21 cellular contexts compared by ENCODE assay signal in the genomic region with DNA sequence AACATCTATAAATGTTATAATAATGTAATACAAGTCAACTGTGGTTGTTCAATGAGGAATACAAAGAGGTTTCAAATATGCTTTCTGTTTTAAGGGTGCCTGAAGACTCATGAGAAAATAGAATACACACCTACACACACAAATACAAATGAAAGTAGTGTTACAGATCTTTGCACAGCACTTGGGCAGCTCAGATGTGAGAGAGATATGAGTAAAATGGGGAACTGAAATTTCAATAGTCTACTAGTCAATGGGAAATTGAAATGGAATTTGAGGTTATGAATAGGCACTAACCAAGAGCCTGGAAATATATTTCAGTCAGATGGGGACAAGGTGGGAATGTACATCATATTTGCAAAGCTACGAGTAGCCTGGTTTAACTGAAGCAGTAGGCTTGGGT.
A peak's percentile ranks its signal among the peaks of the same experiment; 100 is the strongest.
DNase-seq lines count a peak whose midpoint lies in the region; ATAC-seq, FAIRE-seq and TF ChIP-seq lines count a peak whose summit lies in the region.
"Had no signal": no experiment of that assay in that cellular context is flagged by ENCODE, and none has a peak within 500 bp of the region (broad histone marks: within the 10 kb centered on the region; RNA-seq: fewer than 3 reads in every experiment).

No MANE protein-coding gene starts in this region.

- no peaks in the 10 kb centered on the region for H3K9me3 ChIP-seq in PC-3 (ENCODE audit: low read length)

- peak; percentile 53 for ATAC-seq in GM19328 (IDR thresholded peaks at IDR 0.05; ENCODE audit: unreplicated experiment)
- ATAC-seq in HG02763 (IDR thresholded peaks at IDR 0.05; ENCODE audit: unreplicated experiment): peak; percentile 70
- ATAC-seq in HG03442 (IDR thresholded peaks at IDR 0.05; ENCODE audit: unreplicated experiment): peak; percentile 91
- no peak for ATAC-seq in PC-3
- ATAC-seq: activated CD4-positive, CD25-positive, alpha-beta regulatory T cell treated with anti-CD3 and anti-CD28 coated beads, Interleukin-2, amount 50 U/mL, for 24 hours; HCT116; K562 had no signal

- BruUV-seq in PC-3 (replicated peaks; lab: Mats Ljungman, UMichigan): no TSS peak

- no peaks in the 10 kb centered on the region for H3K27me3 ChIP-seq in PC-3 (ENCODE audit: low read length)

- H3K79me2 ChIP-seq in PC-3 (ENCODE audit: low read length): no peaks in the 10 kb centered on the region

- FAIRE-seq in GM12891 (lab: Jason Lieb, UNC): no peak
- FAIRE-seq: islet of Langerhans, K562 had no signal

- H2AFZ ChIP-seq in PC-3 (ENCODE audit: low read length): no peak overlapping the region

- no peaks in the 10 kb centered on the region for H3K4me1 ChIP-seq in PC-3 (ENCODE audit: insufficient read depth, low read length)

- no peaks in the 10 kb centered on the region for H3K9me2 ChIP-seq in PC-3 (replicated peaks; ENCODE audit: low read length)

- intact Hi-C loops in PC-3 (cut with micrococcal nuclease): no loop called here

- H3K4me2 ChIP-seq in PC-3 (ENCODE audit: low read length): no peak overlapping the region

- no peaks in the 10 kb centered on the region for H3F3A ChIP-seq in PC-3 (ENCODE audit: low read length, unreplicated experiment)

- no peak overlapping the region for H3K27ac ChIP-seq in PC-3 (ENCODE audit: low read length)
- H3K27ac ChIP-seq: HL-60 had no signal

- H4K20me1 ChIP-seq in PC-3 (ENCODE audit: low read length): no peaks in the 10 kb centered on the region

- no peak for TF ChIP-seq CTCF in PC-3 (conservative IDR thresholded peaks at IDR 0.05; ENCODE audit: low read depth, low read length)

- POLR2A ChIA-PET in PC-3 (lab: Charles Lee; ENCODE audit: unreplicated experiment): no interaction called here

- no peaks in the 10 kb centered on the region for H3K36me3 ChIP-seq in PC-3 (ENCODE audit: low read depth, low read length)

- CTCF ChIA-PET in PC-3 (lab: Charles Lee): no interaction called here

- H3K9ac ChIP-seq in PC-3 (ENCODE audit: low read length): no peak overlapping the region

- no peak overlapping the region for H3K4me3 ChIP-seq in PC-3 (ENCODE audit: low read length)
- H3K4me3 ChIP-seq: K562 had no signal

- DNase-seq in GM12891 (ENCODE audit: insufficient read length, low spot score): no peak
- no peak for DNase-seq in hypothalamus (lab: John Stamatoyannopoulos, UW)
- no peak for DNase-seq in PC-3
- no peak for DNase-seq in activated CD4-positive, alpha-beta T cell treated with anti-CD3 and anti-CD28 coated beads for 48 hours
- no peak for DNase-seq in NCI-H774 (lab: John Stamatoyannopoulos, UW)
- DNase-seq: ACHN; activated CD8-positive, alpha-beta memory T cell treated with anti-CD3 and anti-CD28 coated beads, Interleukin-2, amount 50 U/mL, for 48 hours; activated naive CD4-positive, alpha-beta T cell treated with anti-CD3 and anti-CD28 coated beads for 36 hours; CD4-positive, alpha-beta T cell; mesendoderm; NCI-H1417; SHP77; stimulated activated naive CD4-positive, alpha-beta T cell treated with Interleukin-2 at 50 U/mL for 16 hours had no signal

- no peak for TF ChIP-seq POLR2A in GM12891 (IDR thresholded peaks at IDR 0.05; ENCODE audit: low read depth, low read length)

TF ChIP-seq in GM12891, 5 proteins besides CTCF, POLR2A, EP300 and RAD21:
- TF ChIP-seq TAF1 (IDR thresholded peaks at IDR 0.05; ENCODE audit: low read depth, low read length): no peak
- peak; percentile 87 for TF ChIP-seq SPI1 (IDR thresholded peaks at IDR 0.05; ENCODE audit: low read depth, low read length)
